In genomic region chr11:44456544-44457270, GRCh38 we compare ENCODE assay signal across 12 cellular contexts.
DNase-seq lines count a peak whose midpoint lies in the region; ATAC-seq and TF ChIP-seq lines count a peak whose summit lies in the region.
"Had no signal": no experiment of that assay in that cellular context is flagged by ENCODE, and none has a peak within 500 bp of the region (broad histone marks: within the 10 kb centered on the region; RNA-seq: fewer than 3 reads in every experiment).

No MANE protein-coding gene starts in this region.

- H3K4me3 ChIP-seq in Karpas-422 (ENCODE audit: low read length), result no peak overlapping the region
- H3K4me3 ChIP-seq in WERI-Rb-1 (ENCODE audit: low read depth, low read length), result no peak overlapping the region
- H3K4me3 ChIP-seq: esophagus squamous epithelium had no signal

- H2AFZ ChIP-seq in Karpas-422 (ENCODE audit: low read length), result no peak overlapping the region

- no peaks in the 10 kb centered on the region for H3K36me3 Mint-ChIP-seq in T-helper 17 cell (ENCODE audit: low read depth)
- H3K36me3 Mint-ChIP-seq: IgD-negative memory B cell had no signal

- H3K79me2 ChIP-seq in Karpas-422 (ENCODE audit: low read length), result no peaks in the 10 kb centered on the region

- H3K4me1 ChIP-seq in Karpas-422 (ENCODE audit: low read length), result no peaks in the 10 kb centered on the region
- H3K4me1 ChIP-seq: esophagus squamous epithelium had no signal

- no peaks in the 10 kb centered on the region for H4K20me1 ChIP-seq in Karpas-422 (ENCODE audit: insufficient read depth, low read depth, low read length)

- no peak overlapping the region for H3K27ac Mint-ChIP-seq in T-helper 17 cell
- H3K27ac Mint-ChIP-seq: IgD-negative memory B cell had no signal

- no peaks in the 10 kb centered on the region for H3K9me3 ChIP-seq in Karpas-422 (ENCODE audit: low read length)
- H3K9me3 ChIP-seq in WERI-Rb-1 (ENCODE audit: severe bottlenecking), result no peaks in the 10 kb centered on the region
- H3K9me3 ChIP-seq in T-helper 17 cell (ENCODE audit: control insufficient read depth, low read length, poor library complexity, severe bottlenecking), result no peaks in the 10 kb centered on the region
- H3K9me3 ChIP-seq: esophagus squamous epithelium had no signal

- H3K27me3 Mint-ChIP-seq in T-helper 17 cell, result peaks cover 10% of the 10 kb centered on the region
- H3K27me3 Mint-ChIP-seq: IgD-negative memory B cell had no signal

- peak; percentile 39 for DNase-seq in Daoy (ENCODE audit: low read depth)
- peak; percentile 54 for DNase-seq in Karpas-422
- no peak for DNase-seq in WERI-Rb-1
- no peak for DNase-seq in left lobe of liver (ENCODE audit: low spot score)
- DNase-seq in T-helper 17 cell, result no peak
- DNase-seq: esophagus squamous epithelium; GOT3; stimulated activated CD4-positive, alpha-beta T cell treated with anti-CD3 and anti-CD28 coated beads, Interleukin-4, amount 100 ng/mL, for 24 hours had no signal

- 0 out of 2 replicates have a peak, but pooled peaks have one; percentile 6 for TF ChIP-seq CTCF in WERI-Rb-1 (IDR thresholded peaks at IDR 0.05; ENCODE audit: low read depth, low read length)

- ATAC-seq in left lobe of liver (peak; percentile 61), HG02970 (IDR thresholded peaks at IDR 0.05; ENCODE audit: low FRiP score, unreplicated experiment) (no peak), GM21723 (IDR thresholded peaks at IDR 0.05; ENCODE audit: unreplicated experiment) (no peak), T-helper 17 cell (no peak), GM21515 (IDR thresholded peaks at IDR 0.05; ENCODE audit: unreplicated experiment) (no peak)

- no peak overlapping the region for H3K9ac ChIP-seq in Karpas-422 (ENCODE audit: low read length)

- H3K27ac ChIP-seq in Karpas-422 (ENCODE audit: low read length) (no peak overlapping the region), WERI-Rb-1 (no peak overlapping the region)
- H3K27ac ChIP-seq: esophagus squamous epithelium had no signal

- H3K4me2 ChIP-seq in Karpas-422 (ENCODE audit: low read depth, low read length, poor library complexity, severe bottlenecking), result no peak overlapping the region

- H3K4me1 Mint-ChIP-seq in T-helper 17 cell, result no peaks in the 10 kb centered on the region
- H3K4me1 Mint-ChIP-seq: IgD-negative memory B cell had no signal

- H3K36me3 ChIP-seq in Karpas-422 (ENCODE audit: insufficient read depth, low read length) (no peaks in the 10 kb centered on the region), WERI-Rb-1 (no peaks in the 10 kb centered on the region)
- H3K36me3 ChIP-seq: esophagus squamous epithelium had no signal

- no peak overlapping the region for H3K4me3 Mint-ChIP-seq in T-helper 17 cell

- H3K9me2 ChIP-seq in Karpas-422 (replicated peaks; ENCODE audit: insufficient read depth, low read length), result no peaks in the 10 kb centered on the region

- H3K27me3 ChIP-seq in Karpas-422 (ENCODE audit: low read length) (no peaks in the 10 kb centered on the region), WERI-Rb-1 (ENCODE audit: insufficient read depth, low read depth, severe bottlenecking) (peaks cover 71% of the 10 kb centered on the region)
- H3K27me3 ChIP-seq: esophagus squamous epithelium had no signal

Comparison
In these comparisons a context has a peak if more than half of its experiments do, and no peak if none do; other contexts are left out.
1. DNase-seq: peak in Daoy (single experiment) and Karpas-422 (single experiment); none in WERI-Rb-1 (single experiment), left lobe of liver (single experiment) and T-helper 17 cell (0 of 3).